ENCODE assay signal across 14 cellular contexts in the genomic region with DNA sequence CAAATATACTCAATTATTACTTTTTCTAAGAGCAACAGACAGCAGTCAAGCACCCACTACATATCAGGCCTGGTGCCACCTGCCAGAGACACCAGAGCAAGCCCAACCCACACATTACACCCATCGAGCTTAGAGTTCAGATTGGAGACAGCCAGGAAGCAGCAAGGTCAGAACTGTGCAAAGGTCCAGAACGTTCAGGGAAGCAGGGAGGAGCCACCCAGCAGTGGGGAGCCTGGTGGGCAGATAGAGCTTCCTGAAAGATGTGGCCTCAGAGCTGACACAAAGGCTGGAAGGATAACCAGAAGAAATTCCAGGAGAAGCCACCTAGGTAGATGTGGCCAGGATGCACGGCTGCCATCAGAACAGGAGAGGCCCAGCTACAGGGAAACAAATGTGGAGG.
"Had no signal": no experiment of that assay in that cellular context is flagged by ENCODE, and none has a peak within 500 bp of the region (broad histone marks: within the 10 kb centered on the region; RNA-seq: fewer than 3 reads in every experiment).

No MANE protein-coding gene starts in this region.

- H3K4me3 ChIP-seq: adrenal gland, ovary, stomach, thoracic aorta had no signal

- H3K27me3 ChIP-seq: adrenal gland, ovary, stomach had no signal

- H3K4me3 Mint-ChIP-seq: activated CD4-positive, alpha-beta memory T cell treated with anti-CD3 and anti-CD28 coated beads, Interleukin-2, amount 10 ng/mL, durations not matched to agents 7 days and 5 days; naive thymus-derived CD8-positive, alpha-beta T cell had no signal

- H3K4me1 ChIP-seq: stomach had no signal

- H3K27ac ChIP-seq: adrenal gland, ovary, stomach, thoracic aorta had no signal

- ATAC-seq: naive thymus-derived CD8-positive, alpha-beta T cell had no signal

- DNase-seq: activated CD4-positive, alpha-beta memory T cell treated with anti-CD3 and anti-CD28 coated beads, Interleukin-2, amount 10 ng/mL, durations not matched to agents 7 days and 5 days; activated CD4-positive, alpha-beta T cell treated with anti-CD3 and anti-CD28 coated beads for 1 hour; activated CD8-positive, alpha-beta memory T cell treated with anti-CD3 and anti-CD28 coated beads, Interleukin-2, amount 50 U/mL, for 48 hours; activated naive CD4-positive, alpha-beta T cell treated with Interleukin-2 at 50 U/mL for 16 hours; adrenal gland; dermis blood vessel endothelial cell; hypothalamus; naive thymus-derived CD8-positive, alpha-beta T cell; ovary; stimulated activated CD4-positive, alpha-beta T cell treated with anti-CD3 and anti-CD28 coated beads, Interleukin-4, amount 100 ng/mL, for 4 hours; stomach; SW 1271; T-helper 9 cell had no signal

- H3K27ac Mint-ChIP-seq: activated CD4-positive, alpha-beta memory T cell treated with anti-CD3 and anti-CD28 coated beads, Interleukin-2, amount 10 ng/mL, durations not matched to agents 7 days and 5 days; naive thymus-derived CD8-positive, alpha-beta T cell had no signal

- H3K36me3 ChIP-seq: adrenal gland, ovary, stomach, thoracic aorta had no signal

- H3K9me3 ChIP-seq: adrenal gland, ovary, thoracic aorta had no signal
